In the genomic region with DNA sequence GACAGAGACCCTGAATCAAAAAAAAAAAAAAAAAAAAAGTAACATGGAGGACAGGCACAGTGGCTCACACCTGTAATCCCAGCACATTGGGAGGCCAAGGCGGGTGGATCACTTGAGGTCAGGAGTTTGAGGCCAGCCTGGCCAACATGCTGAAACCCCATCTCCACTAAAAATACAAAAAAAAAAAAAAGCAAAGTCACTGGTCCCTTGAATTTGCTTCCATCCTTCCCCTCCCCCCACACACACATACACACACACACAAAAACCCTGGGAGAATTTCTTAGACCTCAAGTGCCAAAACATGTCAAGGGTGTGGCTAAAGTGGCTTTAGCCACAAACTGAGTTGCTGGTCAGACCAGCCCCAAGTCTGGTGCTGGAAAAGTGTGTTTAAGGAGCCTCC, we compare ENCODE assay signal across 11 cellular contexts. TPM values are rescaled to one million over a fixed set of nuclear protein-coding genes. Genes with fewer than 3 reads are reported as not detected.
"Had no signal": no experiment of that assay in that cellular context is flagged by ENCODE, and none has a peak within 500 bp of the region (broad histone marks: within the 10 kb centered on the region; RNA-seq: fewer than 3 reads in every experiment).

No MANE protein-coding gene starts in this region.

RNA-seq across cellular contexts. Expression of a gene that starts 30.8 kb away (rescaled TPM):
- total RNA-seq: activated CD4-positive, alpha-beta memory T cell treated with anti-CD3 and anti-CD28 coated beads, Interleukin-2, amount 10 ng/mL, durations not matched to agents 7 days and 5 days; activated CD4-positive, alpha-beta T cell treated with anti-CD3 and anti-CD28 coated beads for 36 hours; activated CD8-positive, alpha-beta memory T cell treated with anti-CD3 and anti-CD28 coated beads for 36 hours; activated naive CD4-positive, alpha-beta T cell treated with anti-CD3 and anti-CD28 coated beads for 36 hours; activated T-helper 17 cell treated with anti-CD3 and anti-CD28 coated beads, Interleukin-2, amount 50 U/mL, for 72 hours; M059J; OCI-LY7; Right ventricle myocardium superior; SJCRH30; T-helper 2 cell treated with Interferon-gamma antibody and Interleukin-4, amounts not matched to agents 100 ng/mL and 5 ng/mL, for 36 hours had no signal
- polyA plus RNA-seq: SK-N-SH had no signal
